ENCODE assay signal across 11 cellular contexts in the genomic region with DNA sequence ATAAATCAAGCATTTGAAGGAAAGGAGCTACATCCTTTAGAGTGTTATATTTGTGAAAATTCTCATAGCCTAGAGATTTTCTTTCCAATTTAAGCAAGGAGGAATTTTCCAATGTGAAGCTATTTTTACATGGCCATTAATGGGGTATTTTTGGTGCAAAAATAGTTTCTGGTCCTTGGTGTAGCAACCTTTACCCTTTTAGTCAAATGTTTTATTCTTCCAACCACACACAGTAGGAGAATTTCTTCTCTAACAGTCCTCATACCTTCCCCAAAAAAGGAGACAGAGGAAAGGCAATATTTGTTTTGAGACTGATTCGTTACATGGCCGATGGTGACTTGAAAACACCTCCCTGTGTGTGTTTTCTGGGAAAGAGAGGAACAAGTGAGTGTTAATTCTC.
"Had no signal": no experiment of that assay in that cellular context is flagged by ENCODE, and none has a peak within 500 bp of the region (broad histone marks: within the 10 kb centered on the region; RNA-seq: fewer than 3 reads in every experiment).

No MANE protein-coding gene starts in this region.

- H3K9ac ChIP-seq: neural progenitor cell had no signal

- H3K27me3 ChIP-seq: dorsolateral prefrontal cortex, esophagus muscularis mucosa, neural progenitor cell had no signal

- DNase-seq: activated B cell treated with CpG ODN at 0.5 μM for 24 hours; activated CD4-positive, alpha-beta T cell treated with anti-CD3 and anti-CD28 coated beads, Interleukin-2, amount 10 ng/mL, durations not matched to agents 24 days and 14 days; activated naive CD4-positive, alpha-beta T cell; dorsolateral prefrontal cortex; posterior cingulate gyrus; right cardiac atrium; SHP77 treated with DMSO at 0.1 percent for 48 hours; stimulated activated CD4-positive, alpha-beta T cell treated with anti-CD3 and anti-CD28 coated beads, Interleukin-12 subunit alpha, Interleukin-12 subunit beta, amount 100 ng/mL, for 4 hours; stimulated activated naive CD4-positive, alpha-beta T cell treated with Interleukin-2 at 50 U/mL for 16 hours had no signal

- H3K9me3 ChIP-seq: esophagus muscularis mucosa had no signal

- H2AFZ ChIP-seq: neural progenitor cell had no signal

- H3K4me3 ChIP-seq: esophagus muscularis mucosa, neural progenitor cell had no signal

- H3K36me3 ChIP-seq: esophagus muscularis mucosa, neural progenitor cell had no signal

- H3K27ac ChIP-seq: neural progenitor cell had no signal

- H3K4me2 ChIP-seq: neural progenitor cell had no signal
